ENCODE assay signal across 22 cellular contexts in the genomic region with DNA sequence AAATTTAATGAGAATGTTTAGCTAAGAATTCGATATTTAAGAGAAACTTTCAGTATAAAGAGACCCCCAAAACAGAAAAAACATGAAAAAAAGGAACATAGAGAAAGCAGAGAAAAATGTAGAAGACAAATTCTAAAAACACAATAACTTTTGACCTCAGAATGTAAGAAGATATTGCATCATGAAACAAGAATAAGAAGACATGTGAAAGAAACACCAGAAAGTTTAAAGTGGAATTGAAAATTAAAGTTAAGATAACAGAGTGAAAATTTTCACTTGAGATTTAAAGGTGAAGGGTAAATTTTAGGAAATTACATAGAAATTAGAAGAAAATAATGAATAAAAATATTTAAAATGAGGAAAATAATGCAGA.
A peak's percentile ranks its signal among the peaks of the same experiment; 100 is the strongest.
DNase-seq lines count a peak whose midpoint lies in the region; ATAC-seq, FAIRE-seq and TF ChIP-seq lines count a peak whose summit lies in the region.
"Had no signal": no experiment of that assay in that cellular context is flagged by ENCODE, and none has a peak within 500 bp of the region (broad histone marks: within the 10 kb centered on the region; RNA-seq: fewer than 3 reads in every experiment).

No MANE protein-coding gene starts in this region.

- ATAC-seq in K562 (no peak), GM21825 (IDR thresholded peaks at IDR 0.05; ENCODE audit: unreplicated experiment) (no peak), HG03521 (IDR thresholded peaks at IDR 0.05; ENCODE audit: unreplicated experiment) (no peak)
- ATAC-seq: GM12878 had no signal

- H3K9me2 ChIP-seq in PC-9 (ENCODE audit: insufficient read depth), result 0 out of 2 replicates have a peak, but pooled peaks cover 4% of the 10 kb centered on the region

- WGBS in K562 (ENCODE audit: insufficient coverage, low coverage, missing lambda C conversion rate), result 3% methylated on average over 1 of the region's 1 CpG

- in situ Hi-C loops in K562 (cut with MboI), result no loop called here

- H3K27ac Mint-ChIP-seq in mesothelial cell of epicardium (peak overlapping the region; percentile 36), type B pancreatic cell (peak overlapping the region; percentile 71), immature natural killer cell (peak overlapping the region in 1 of 6 donors; percentile 7)
- H3K27ac Mint-ChIP-seq: CD4-positive, alpha-beta T cell; H9; IgD-negative memory B cell had no signal

- H3K36me3 Mint-ChIP-seq in mesothelial cell of epicardium (no peaks in the 10 kb centered on the region), type B pancreatic cell (no peaks in the 10 kb centered on the region), immature natural killer cell (no peaks in the 10 kb centered on the region)
- H3K36me3 Mint-ChIP-seq: IgD-negative memory B cell had no signal

- 0 out of 2 replicates have a peak, but pooled peaks cover 4% of the 10 kb centered on the region for H3K9me3 ChIP-seq in PC-9 (ENCODE audit: insufficient read depth, low read depth)
- H3K9me3 ChIP-seq in K562 (replicated peaks; ENCODE audit: control insufficient read depth, insufficient read depth, low read depth, low read length), result no peaks in the 10 kb centered on the region
- H3K9me3 ChIP-seq: BLaER1, Peyer's patch, SJCRH30 had no signal

- no peak overlapping the region for H3K4me2 ChIP-seq in PC-9
- no peak overlapping the region for H3K4me2 ChIP-seq in K562 (ENCODE audit: insufficient read depth, low read length)
- H3K4me2 ChIP-seq: BLaER1 had no signal

- CTCF ChIA-PET in PC-9 (lab: Charles Lee), result no interaction called here
- CTCF ChIA-PET in K562 (lab: Yijun Ruan, JAX; ENCODE audit: low intra/inter-chr PET ratio), result no interaction called here

- H3K4me1 Mint-ChIP-seq in mesothelial cell of epicardium (peaks cover 14% of the 10 kb centered on the region), type B pancreatic cell (ENCODE audit: unreplicated experiment) (no peaks in the 10 kb centered on the region), immature natural killer cell (no peaks in the 10 kb centered on the region)
- H3K4me1 Mint-ChIP-seq: IgD-negative memory B cell had no signal

- POLR2A ChIA-PET in PC-9 (lab: Charles Lee; ENCODE audit: unreplicated experiment) (no interaction called here), K562 (lab: Yijun Ruan, JAX) (interaction anchor here (1.1 kb wide), 1 partner anchor 16 kb away, joined by 3 read pairs; no protein-coding TSS in a partner anchor)

- no peaks in the 10 kb centered on the region for H3K9me1 ChIP-seq in K562 (ENCODE audit: control insufficient read depth, insufficient read depth, low read length)

- H2AFZ ChIP-seq in PC-9, result 0 out of 2 replicates have a peak overlapping the region, but pooled peaks have one; percentile 21
- H2AFZ ChIP-seq in K562 (ENCODE audit: low read depth, low read length), result no peak overlapping the region

- no peak overlapping the region for H3K9ac ChIP-seq in K562 (ENCODE audit: insufficient read depth in 1 of 2, low read depth in 2 of 2, low read length in 2 of 2)
- H3K9ac ChIP-seq: BLaER1 had no signal

- no peak for TF ChIP-seq EP300 in K562 (IDR thresholded peaks at IDR 0.05; ENCODE audit: low read length)

- H3F3A ChIP-seq in PC-9 (ENCODE audit: insufficient read depth, low read depth), result no peaks in the 10 kb centered on the region

- BruUV-seq in PC-9 (replicated peaks; lab: Mats Ljungman, UMichigan) (no TSS peak), K562 (replicated peaks; lab: Mats Ljungman, UMichigan) (no TSS peak)

- no peaks in the 10 kb centered on the region for H4K20me1 ChIP-seq in PC-9 (ENCODE audit: insufficient read depth)
- H4K20me1 ChIP-seq in K562 (replicated peaks; ENCODE audit: control insufficient read depth, insufficient read depth, low read length), result no peaks in the 10 kb centered on the region
- H4K20me1 ChIP-seq: BLaER1 had no signal

- H3K4me1 ChIP-seq in PC-9 (replicated peaks; ENCODE audit: insufficient read depth) (no peaks in the 10 kb centered on the region), K562 (replicated peaks in 1 of 2; ENCODE audit: control insufficient read depth in 2 of 2, insufficient read depth in 2 of 2, low read length in 2 of 2) (no peaks in the 10 kb centered on the region)
- H3K4me1 ChIP-seq: BLaER1, SJCRH30 had no signal

- H3K4me3 Mint-ChIP-seq in mesothelial cell of epicardium (no peak overlapping the region), type B pancreatic cell (no peak overlapping the region), immature natural killer cell (no peak overlapping the region)
- H3K4me3 Mint-ChIP-seq: CD4-positive, alpha-beta T cell; H9; IgD-negative memory B cell had no signal

- no peak for TF ChIP-seq POLR2A in K562 (conservative IDR thresholded peaks at IDR 0.05)

- H3K27me3 ChIP-seq in PC-9 (ENCODE audit: insufficient read depth, low read depth), result no peaks in the 10 kb centered on the region
- no peaks in the 10 kb centered on the region for H3K27me3 ChIP-seq in K562 (ENCODE audit: control insufficient read depth in 2 of 2, insufficient read depth in 2 of 2, low read length in 2 of 2)
- H3K27me3 ChIP-seq: BLaER1, Peyer's patch, SJCRH30 had no signal

- no peak for TF ChIP-seq RAD21 in K562 (CRISPR knock-in tag; conservative IDR thresholded peaks at IDR 0.05 in 1 of 2, IDR thresholded peaks at IDR 0.05 in 1 of 2)

- H3K36me3 ChIP-seq in PC-9 (ENCODE audit: low read depth) (no peaks in the 10 kb centered on the region), K562 (ENCODE audit: control insufficient read depth, insufficient read depth, low read length) (no peaks in the 10 kb centered on the region)
- H3K36me3 ChIP-seq: BLaER1, Peyer's patch, SJCRH30 had no signal

- intact Hi-C loops in PC-9 (cut with micrococcal nuclease; ENCODE audit: unreplicated experiment), result no loop called here
- intact Hi-C loops in K562 (cut with micrococcal nuclease), result no loop called here

- H3K79me2 ChIP-seq in PC-9 (ENCODE audit: low read depth) (no peaks in the 10 kb centered on the region), K562 (ENCODE audit: control insufficient read depth, insufficient read depth, low read length) (no peaks in the 10 kb centered on the region)

- no peaks in the 10 kb centered on the region for H3K9me3 Mint-ChIP-seq in mesothelial cell of epicardium
- H3K9me3 Mint-ChIP-seq in type B pancreatic cell, result no peaks in the 10 kb centered on the region
- H3K9me3 Mint-ChIP-seq in immature natural killer cell, result no peaks in the 10 kb centered on the region
- H3K9me3 Mint-ChIP-seq: CD4-positive, alpha-beta T cell had no signal

- FAIRE-seq in K562 (lab: Jason Lieb, UNC), result no peak
- FAIRE-seq: GM12878 had no signal

- H3K27ac ChIP-seq in PC-9 (no peak overlapping the region), K562 (ENCODE audit: extremely low read depth, low read depth, low read length) (no peak overlapping the region)
- H3K27ac ChIP-seq: BLaER1, SJCRH30 had no signal

- no peak for TF ChIP-seq CTCF in PC-9 (conservative IDR thresholded peaks at IDR 0.05)
- no peak for TF ChIP-seq CTCF in K562 (IDR thresholded peaks at IDR 0.05 in 2 of 3, conservative IDR thresholded peaks at IDR 0.05 in 1 of 3; ENCODE audit: insufficient read depth in 2 of 3, low read depth in 1 of 3, low read length in 3 of 3)
- no peak for TF ChIP-seq CTCF in mesothelial cell of epicardium (IDR thresholded peaks at IDR 0.05; ENCODE audit: unreplicated experiment)
- TF ChIP-seq CTCF in type B pancreatic cell (conservative IDR thresholded peaks at IDR 0.05), result no peak

- DNase-seq in PC-9 (no peak), K562 (ENCODE audit: extremely low read depth in 1 of 4, low spot score in 3 of 4) (no peak), mesothelial cell of epicardium (ENCODE audit: low spot score in 2 of 2, unreplicated experiment in 2 of 2) (no peak), type B pancreatic cell (ENCODE audit: extremely low spot score, unreplicated experiment) (no peak), immature natural killer cell (no peak)
- DNase-seq: CD4-positive, alpha-beta T cell; COR-L47; DND-41; H9; Kasumi-1; NCI-H1694; NCI-H2081 treated with DMSO at 0.1 percent for 48 hours; NCI-H2171 treated with DMSO at 0.1 percent for 48 hours; NCI-H524 treated with DMSO at 0.1 percent for 48 hours; NCI-H82 had no signal

- H3K4me3 ChIP-seq in PC-9 (no peak overlapping the region), K562 (no peak overlapping the region)
- H3K4me3 ChIP-seq: BLaER1, GM12878, Peyer's patch, SJCRH30 had no signal

- H3K27me3 Mint-ChIP-seq in mesothelial cell of epicardium (ENCODE audit: low read depth) (no peaks in the 10 kb centered on the region), type B pancreatic cell (no peaks in the 10 kb centered on the region), immature natural killer cell (ENCODE audit: low read depth in 3 of 3) (peaks cover 0 to 3% (median 0%) of the 10 kb centered on the region in 3 donors)
- H3K27me3 Mint-ChIP-seq: CD4-positive, alpha-beta T cell; IgD-negative memory B cell had no signal

TF ChIP-seq in K562, 482 proteins besides CTCF, POLR2A, EP300 and RAD21:
- no peak for TF ChIP-seq SMARCC2 (IDR thresholded peaks at IDR 0.05; ENCODE audit: low read depth)
- no peak for TF ChIP-seq ZNF668 (CRISPR knock-in tag; IDR thresholded peaks at IDR 0.05)
- no peak for TF ChIP-seq CEBPG (CRISPR knock-in tag; IDR thresholded peaks at IDR 0.05)
- TF ChIP-seq CEBPG (tag; conservative IDR thresholded peaks at IDR 0.05 in 1 of 2, IDR thresholded peaks at IDR 0.05 in 1 of 2), result peak; percentile 60 to 75; a peak in 3 of 4 replicates
- TF ChIP-seq, protein P1, sequence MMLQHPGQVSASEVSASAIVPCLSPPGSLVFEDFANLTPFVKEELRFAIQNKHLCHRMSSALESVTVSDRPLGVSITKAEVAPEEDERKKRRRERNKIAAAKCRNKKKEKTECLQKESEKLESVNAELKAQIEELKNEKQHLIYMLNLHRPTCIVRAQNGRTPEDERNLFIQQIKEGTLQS (IDR thresholded peaks at IDR 0.05), result peak; percentile 47; the same call in 1 of the 2 replicates
- TF ChIP-seq, protein P1 (CRISPR knock-in tag; conservative IDR thresholded peaks at IDR 0.05), result no peak
